Comparison of ENCODE assay signal across 35 cellular contexts in the genomic region with DNA sequence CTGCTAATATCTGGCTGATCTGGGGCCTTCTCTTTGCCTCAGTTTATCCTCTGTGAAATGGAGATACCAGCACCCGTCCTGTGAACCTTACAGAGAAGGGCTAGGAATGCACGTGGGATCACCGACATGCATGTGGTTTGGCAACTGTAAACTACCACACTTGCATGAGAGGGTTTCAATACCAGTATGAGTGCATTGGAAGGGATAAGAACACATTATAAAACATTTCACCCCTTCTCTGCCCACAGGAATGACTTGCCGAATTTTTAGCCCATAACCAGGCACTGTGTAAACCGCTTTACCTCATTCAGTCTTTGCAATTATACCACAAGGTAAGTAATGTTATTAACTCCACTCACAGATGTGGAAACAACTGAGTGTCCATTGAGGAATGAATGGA.
"Had no signal": no experiment of that assay in that cellular context is flagged by ENCODE, and none has a peak within 500 bp of the region (broad histone marks: within the 10 kb centered on the region; RNA-seq: fewer than 3 reads in every experiment).

No MANE protein-coding gene starts in this region.

- H3K27ac ChIP-seq: ascending aorta, brain microvascular endothelial cell, KMS-11, Peyer's patch, SJSA1 had no signal

- ATAC-seq: activated CD4-positive, alpha-beta T cell treated with anti-CD3 and anti-CD28 coated beads for 36 hours; activated CD4-positive, CD25-positive, alpha-beta regulatory T cell treated with anti-CD3 and anti-CD28 coated beads, Interleukin-2, amount 50 U/mL, for 24 hours; activated T-cell treated with anti-CD3 and anti-CD28 coated beads, Interleukin-2, amount 50 U/mL, for 4 hours; PC-3 had no signal

- H3K9me3 ChIP-seq: ascending aorta, Peyer's patch, SJSA1, SK-N-SH had no signal

- H3K4me3 Mint-ChIP-seq: activated CD4-positive, alpha-beta T cell treated with anti-CD3 and anti-CD28 coated beads for 36 hours; activated CD4-positive, alpha-beta T cell treated with anti-CD3 and anti-CD28 coated beads, Interleukin-2, amount 10 ng/mL, durations not matched to agents 7 days and 5 days; activated naive CD8-positive, alpha-beta T cell treated with anti-CD3 and anti-CD28 coated beads for 36 hours; activated T-cell treated with anti-CD3 and anti-CD28 coated beads, Interleukin-2, amount 50 U/mL, for 4 hours; activated T-helper 1 cell treated with anti-CD3 and anti-CD28 coated beads, Interleukin-12 subunit alpha, Interleukin-12 subunit beta, Interleukin-2, Interleukin-4 antibody, amounts not matched to agents 30 ng/mL and 10 ng/mL and 1 ng/mL, durations not matched to agents 14 hours and 24 hours and 36 hours; T-helper 1 cell treated with Interleukin-12 subunit alpha and Interleukin-12 subunit beta and Interleukin-4 antibody, amounts not matched to agents 30 μg/mL and 1 μg/mL, for 36 hours; T-helper 2 cell treated with Interferon-gamma antibody and Interleukin-4, amounts not matched to agents 5 μg/mL and 100 μg/mL, for 36 hours had no signal

- H3K27me3 Mint-ChIP-seq: activated CD4-positive, alpha-beta T cell treated with anti-CD3 and anti-CD28 coated beads for 36 hours; activated CD4-positive, alpha-beta T cell treated with anti-CD3 and anti-CD28 coated beads, Interleukin-2, amount 10 ng/mL, durations not matched to agents 7 days and 5 days; activated naive CD8-positive, alpha-beta T cell treated with anti-CD3 and anti-CD28 coated beads for 36 hours had no signal

- H3K4me3 ChIP-seq: ascending aorta, Peyer's patch, SJSA1 had no signal

- H3K27ac Mint-ChIP-seq: activated CD4-positive, alpha-beta T cell treated with anti-CD3 and anti-CD28 coated beads for 36 hours; activated CD4-positive, alpha-beta T cell treated with anti-CD3 and anti-CD28 coated beads, Interleukin-2, amount 10 ng/mL, durations not matched to agents 7 days and 5 days; activated naive CD8-positive, alpha-beta T cell treated with anti-CD3 and anti-CD28 coated beads for 36 hours; activated T-helper 1 cell treated with anti-CD3 and anti-CD28 coated beads, Interleukin-12 subunit alpha, Interleukin-12 subunit beta, Interleukin-2, Interleukin-4 antibody, amounts not matched to agents 30 ng/mL and 10 ng/mL and 1 ng/mL, durations not matched to agents 14 hours and 24 hours and 36 hours; T-helper 1 cell treated with Interleukin-12 subunit alpha and Interleukin-12 subunit beta and Interleukin-4 antibody, amounts not matched to agents 30 μg/mL and 1 μg/mL, for 36 hours; T-helper 2 cell treated with Interferon-gamma antibody and Interleukin-4, amounts not matched to agents 5 μg/mL and 100 μg/mL, for 36 hours had no signal

- H3K9ac ChIP-seq: KMS-11, SK-N-SH had no signal

- H3K27me3 ChIP-seq: ascending aorta, brain microvascular endothelial cell, Peyer's patch, SJSA1 had no signal

- H3K36me3 ChIP-seq: ascending aorta, brain microvascular endothelial cell, Peyer's patch, SJSA1 had no signal

- H3K9me3 Mint-ChIP-seq: activated naive CD8-positive, alpha-beta T cell treated with anti-CD3 and anti-CD28 coated beads for 36 hours; activated T-cell treated with anti-CD3 and anti-CD28 coated beads, Interleukin-2, amount 50 U/mL, for 4 hours; activated T-helper 1 cell treated with anti-CD3 and anti-CD28 coated beads, Interleukin-12 subunit alpha, Interleukin-12 subunit beta, Interleukin-2, Interleukin-4 antibody, amounts not matched to agents 30 ng/mL and 10 ng/mL and 1 ng/mL, durations not matched to agents 14 hours and 24 hours and 36 hours; T-helper 1 cell treated with Interleukin-12 subunit alpha and Interleukin-12 subunit beta and Interleukin-4 antibody, amounts not matched to agents 30 μg/mL and 1 μg/mL, for 36 hours; T-helper 2 cell treated with Interferon-gamma antibody and Interleukin-4, amounts not matched to agents 5 μg/mL and 100 μg/mL, for 36 hours had no signal

- DNase-seq: activated CD4-positive, alpha-beta T cell treated with anti-CD3 and anti-CD28 coated beads for 36 hours; activated CD4-positive, alpha-beta T cell treated with anti-CD3 and anti-CD28 coated beads, Interleukin-2, amount 10 ng/mL, durations not matched to agents 7 days and 5 days; activated CD4-positive, alpha-beta T cell treated with anti-CD3 and anti-CD28 coated beads, Interleukin-2, amount 50 U/mL, for 48 hours; activated CD8-positive, alpha-beta memory T cell treated with anti-CD3 and anti-CD28 coated beads, Interleukin-2, amount 50 U/mL, for 4 hours; activated effector memory CD4-positive, alpha-beta T cell treated with Interleukin-2 at 50 U/mL for 16 hours; activated naive CD4-positive, alpha-beta T cell treated with anti-CD3 and anti-CD28 coated beads, Interleukin-2, amount 50 U/mL, for 16 hours; activated naive CD8-positive, alpha-beta T cell treated with anti-CD3 and anti-CD28 coated beads for 36 hours; activated T-cell treated with anti-CD3 and anti-CD28 coated beads for 4 hours; activated T-cell treated with anti-CD3 and anti-CD28 coated beads, Interleukin-2, amount 50 U/mL, for 4 hours; amniotic stem cell; brain microvascular endothelial cell; central memory CD4-positive, alpha-beta T cell; MM.1S; MV-4-11; NCI-H1092; NCI-H1436 treated with DMSO at 0.1 percent for 48 hours; NCI-H1694 treated with DMSO at 0.1 percent for 48 hours; NCI-H2029; NCI-H345; NCI-H526; NCI-H748 treated with DMSO at 0.1 percent for 48 hours; NK-92 treated with Interleukin-12 subunit alpha and Interleukin-12 subunit beta, amount 100 ng/mL, for 24 hours; PC-3; Peyer's patch; RPMI8226; SHP77 treated with DMSO at 0.1 percent for 48 hours; SK-N-SH had no signal

- FAIRE-seq: TTC549 had no signal

- H3K4me1 ChIP-seq: ascending aorta, Peyer's patch had no signal

- H3K36me3 Mint-ChIP-seq: activated naive CD8-positive, alpha-beta T cell treated with anti-CD3 and anti-CD28 coated beads for 36 hours had no signal

- H3K4me2 ChIP-seq: KMS-11, SK-N-SH had no signal
